Comparison of ENCODE assay signal across 9 cellular contexts in genomic region chr10:44030132-44030531, GRCh38.
DNase-seq lines count a peak whose midpoint lies in the region; ATAC-seq and TF ChIP-seq lines count a peak whose summit lies in the region.
"Had no signal": no experiment of that assay in that cellular context is flagged by ENCODE, and none has a peak within 500 bp of the region (broad histone marks: within the 10 kb centered on the region; RNA-seq: fewer than 3 reads in every experiment).

No MANE protein-coding gene starts in this region.

- DNase-seq in stimulated activated CD4-positive, alpha-beta T cell treated with anti-CD3 and anti-CD28 coated beads, Interleukin-15, amount 100 ng/mL, for 24 hours: peak; percentile 32
- DNase-seq in stimulated activated CD4-positive, alpha-beta T cell treated with anti-CD3 and anti-CD28 coated beads, Interleukin-4, amount 100 ng/mL, for 24 hours: no peak
- DNase-seq in activated naive CD8-positive, alpha-beta T cell treated with anti-CD3 and anti-CD28 coated beads for 36 hours: peak; percentile 23
- DNase-seq in vagina (ENCODE audit: extremely low spot score in 2 of 2): peak; percentile 28 to 86
- no peak for DNase-seq in NCI-H526 treated with DMSO at 0.1 percent for 48 hours (lab: John Stamatoyannopoulos, UW)
- DNase-seq in SW 1271 (lab: John Stamatoyannopoulos, UW): no peak
- no peak for DNase-seq in NCI-H82 treated with DMSO at 0.1 percent for 48 hours (lab: John Stamatoyannopoulos, UW; ENCODE audit: unreplicated experiment)

- H3K27me3 ChIP-seq in vagina: no peaks in the 10 kb centered on the region
- H3K27me3 ChIP-seq: heart left ventricle had no signal

- no peak overlapping the region for H3K4me3 ChIP-seq in vagina
- H3K4me3 ChIP-seq: heart left ventricle had no signal

- no peaks in the 10 kb centered on the region for H3K36me3 Mint-ChIP-seq in activated naive CD8-positive, alpha-beta T cell treated with anti-CD3 and anti-CD28 coated beads for 36 hours

- H3K4me1 Mint-ChIP-seq in activated naive CD8-positive, alpha-beta T cell treated with anti-CD3 and anti-CD28 coated beads for 36 hours: no peaks in the 10 kb centered on the region

- no peak overlapping the region for H3K27ac Mint-ChIP-seq in activated naive CD8-positive, alpha-beta T cell treated with anti-CD3 and anti-CD28 coated beads for 36 hours

- no peak for TF ChIP-seq POLR2A in vagina (IDR thresholded peaks at IDR 0.05)

- H3K9me3 Mint-ChIP-seq in activated naive CD8-positive, alpha-beta T cell treated with anti-CD3 and anti-CD28 coated beads for 36 hours: no peaks in the 10 kb centered on the region

- H3K4me1 ChIP-seq in vagina: peaks cover 14% of the 10 kb centered on the region

- TF ChIP-seq CTCF in vagina (IDR thresholded peaks at IDR 0.05): no peak

- peaks cover 7% of the 10 kb centered on the region for H3K27me3 Mint-ChIP-seq in activated naive CD8-positive, alpha-beta T cell treated with anti-CD3 and anti-CD28 coated beads for 36 hours

- peak; percentile 85 for ATAC-seq in HG03196 (IDR thresholded peaks at IDR 0.05; ENCODE audit: unreplicated experiment)

- H3K4me3 Mint-ChIP-seq in activated naive CD8-positive, alpha-beta T cell treated with anti-CD3 and anti-CD28 coated beads for 36 hours: no peak overlapping the region

- H3K36me3 ChIP-seq in vagina: no peaks in the 10 kb centered on the region
- H3K36me3 ChIP-seq: heart left ventricle had no signal

- no peak overlapping the region for H3K27ac ChIP-seq in vagina

- intact Hi-C loops in vagina (cut with DNase I): no loop called here

- no peaks in the 10 kb centered on the region for H3K9me3 ChIP-seq in vagina
- H3K9me3 ChIP-seq: heart left ventricle had no signal

Comparison
In these comparisons a context has a peak if more than half of its experiments do, and no peak if none do; other contexts are left out.
1. DNase-seq: peak in stimulated activated CD4-positive, alpha-beta T cell treated with anti-CD3 and anti-CD28 coated beads, Interleukin-15, amount 100 ng/mL, for 24 hours (single experiment), activated naive CD8-positive, alpha-beta T cell treated with anti-CD3 and anti-CD28 coated beads for 36 hours (single experiment) and vagina (2 of 2); none in stimulated activated CD4-positive, alpha-beta T cell treated with anti-CD3 and anti-CD28 coated beads, Interleukin-4, amount 100 ng/mL, for 24 hours (single experiment), NCI-H526 treated with DMSO at 0.1 percent for 48 hours (single experiment), SW 1271 (0 of 2) and NCI-H82 treated with DMSO at 0.1 percent for 48 hours (single experiment).